Comparison of ENCODE assay signal across 31 cellular contexts in the genomic region with DNA sequence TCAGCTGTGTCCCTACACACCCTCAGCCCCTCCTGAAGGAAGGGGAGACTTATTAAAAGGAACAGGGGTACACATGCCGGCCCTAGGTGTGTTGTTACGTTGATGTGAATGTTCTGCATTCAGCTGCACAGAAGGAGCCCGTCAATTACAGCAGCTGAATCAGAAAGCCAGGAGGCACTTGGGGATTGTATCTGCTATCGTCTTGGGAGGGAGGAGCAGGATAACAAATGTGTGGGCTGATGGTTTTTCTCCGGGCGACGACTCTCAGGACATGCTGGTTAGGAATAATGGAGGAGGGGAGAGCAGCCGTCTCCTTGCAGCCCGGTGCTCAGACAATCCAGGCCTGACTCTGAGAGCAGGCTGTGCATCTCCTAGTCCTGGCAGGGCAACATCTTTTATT.
"Had no signal": no experiment of that assay in that cellular context is flagged by ENCODE, and none has a peak within 500 bp of the region (broad histone marks: within the 10 kb centered on the region; RNA-seq: fewer than 3 reads in every experiment).

No MANE protein-coding gene starts in this region.

- H3K36me3 Mint-ChIP-seq: activated naive CD8-positive, alpha-beta T cell; natural killer cell had no signal

- H3K27me3 ChIP-seq: body of pancreas, esophagus squamous epithelium, neutrophil, ovary, thyroid gland, upper lobe of left lung, vagina had no signal

- H3K4me3 ChIP-seq: body of pancreas, esophagus squamous epithelium, ovary, thyroid gland, upper lobe of left lung, vagina had no signal

- H3K9me3 ChIP-seq: body of pancreas, esophagus squamous epithelium, neutrophil, ovary, thyroid gland, upper lobe of left lung, vagina had no signal

- H3K9me3 Mint-ChIP-seq: natural killer cell; stimulated activated memory B cell treated with anti-CD40 and anti-IgM and Interleukin-4, amounts not matched to agents 10 μg/mL and 1 μg/mL and 100 μg/mL, for 72 hours; stimulated activated naive CD8-positive, alpha-beta T cell treated with anti-CD3 and anti-CD28 coated beads, Interleukin-15, amount 100 ng/mL, for 72 hours had no signal

- H3K36me3 ChIP-seq: neutrophil, ovary, vagina had no signal

- H3K4me1 ChIP-seq: body of pancreas, thyroid gland, upper lobe of left lung, vagina had no signal

- H3K27ac Mint-ChIP-seq: activated naive CD8-positive, alpha-beta T cell; natural killer cell; stimulated activated memory B cell treated with anti-CD40 and anti-IgM and Interleukin-4, amounts not matched to agents 10 μg/mL and 1 μg/mL and 100 μg/mL, for 72 hours; T-helper 17 cell had no signal

- H3K27ac ChIP-seq: body of pancreas, epithelial cell of prostate, neutrophil, ovary, thyroid gland, upper lobe of left lung, vagina, WERI-Rb-1 had no signal

- ATAC-seq: activated CD4-positive, CD25-positive, alpha-beta regulatory T cell treated with anti-CD3 and anti-CD28 coated beads, Interleukin-2, amount 50 U/mL, for 24 hours; body of pancreas; left cardiac atrium; natural killer cell; sciatic nerve; stimulated activated memory B cell treated with anti-CD40 and anti-IgM and Interleukin-4, amounts not matched to agents 10 μg/mL and 1 μg/mL and 100 μg/mL, for 72 hours; stimulated activated naive CD8-positive, alpha-beta T cell treated with anti-CD3 and anti-CD28 coated beads, Interleukin-15, amount 100 ng/mL, for 72 hours; T-helper 17 cell had no signal

- H3K4me3 Mint-ChIP-seq: activated naive CD8-positive, alpha-beta T cell; natural killer cell; stimulated activated memory B cell treated with anti-CD40 and anti-IgM and Interleukin-4, amounts not matched to agents 10 μg/mL and 1 μg/mL and 100 μg/mL, for 72 hours; stimulated activated naive CD8-positive, alpha-beta T cell treated with anti-CD3 and anti-CD28 coated beads, Interleukin-15, amount 100 ng/mL, for 72 hours; T-helper 17 cell had no signal

- DNase-seq: activated CD4-positive, alpha-beta T cell treated with anti-CD3 and anti-CD28 coated beads for 48 hours; activated CD4-positive, alpha-beta T cell treated with anti-CD3 and anti-CD28 coated beads, Interleukin-2, amount 50 U/mL, for 48 hours; activated CD8-positive, alpha-beta memory T cell treated with anti-CD3 and anti-CD28 coated beads for 24 hours; activated effector memory CD4-positive, alpha-beta T cell treated with Interleukin-2 at 50 U/mL for 16 hours; activated naive CD4-positive, alpha-beta T cell treated with Interleukin-2 at 50 U/mL for 16 hours; anterior cingulate cortex; body of pancreas; dermis blood vessel endothelial cell; effector CD4-positive, alpha-beta T cell; esophagus squamous epithelium; left cardiac atrium; natural killer cell; ovary; stimulated activated CD4-positive, alpha-beta T cell treated with anti-CD3 and anti-CD28 coated beads, Interleukin-1b, Interleukin-23, amount 100 ng/mL, for 48 hours; stimulated activated CD4-positive, alpha-beta T cell treated with anti-CD3 and anti-CD28 coated beads, Interleukin-4, amount 100 ng/mL, for 4 hours; stimulated activated CD8-positive, alpha-beta memory T cell treated with anti-CD3 and anti-CD28 coated beads, Interleukin-4, amount 100 ng/mL, for 48 hours; stimulated activated naive CD8-positive, alpha-beta T cell treated with anti-CD3 and anti-CD28 coated beads, Interleukin-15, amount 100 ng/mL, for 72 hours; substantia nigra; T-helper 17 cell; T1000; thyroid gland; WERI-Rb-1 had no signal

- H3K4me1 Mint-ChIP-seq: stimulated activated memory B cell treated with anti-CD40 and anti-IgM and Interleukin-4, amounts not matched to agents 10 μg/mL and 1 μg/mL and 100 μg/mL, for 72 hours; stimulated activated naive CD8-positive, alpha-beta T cell treated with anti-CD3 and anti-CD28 coated beads, Interleukin-15, amount 100 ng/mL, for 72 hours had no signal

- H3K27me3 Mint-ChIP-seq: activated naive CD8-positive, alpha-beta T cell; progenitor cell of endocrine pancreas; stimulated activated memory B cell treated with anti-CD40 and anti-IgM and Interleukin-4, amounts not matched to agents 10 μg/mL and 1 μg/mL and 100 μg/mL, for 72 hours; stimulated activated naive CD8-positive, alpha-beta T cell treated with anti-CD3 and anti-CD28 coated beads, Interleukin-15, amount 100 ng/mL, for 72 hours; T-helper 17 cell had no signal
